In genomic region chr5:41068169-41068568, GRCh38 we compare ENCODE assay signal across 23 cellular contexts. TPM values are rescaled to one million over a fixed set of nuclear protein-coding genes. Genes with fewer than 3 reads are reported as not detected.
DNase-seq lines count a peak whose midpoint lies in the region; ATAC-seq and TF ChIP-seq lines count a peak whose summit lies in the region.
"Had no signal": no experiment of that assay in that cellular context is flagged by ENCODE, and none has a peak within 500 bp of the region (broad histone marks: within the 10 kb centered on the region; RNA-seq: fewer than 3 reads in every experiment).

No MANE protein-coding gene starts in this region.

- dilution Hi-C loops in mammary epithelial cell (cut with HindIII; ENCODE audit: low sequenced_read_pairs): no loop called here

- no peaks in the 10 kb centered on the region for H3K4me1 ChIP-seq in mammary epithelial cell (ENCODE audit: insufficient read depth, low read length)
- H3K4me1 ChIP-seq: spleen, vagina had no signal

- intact Hi-C loops in mammary epithelial cell (cut with micrococcal nuclease): no loop called here

- no peak overlapping the region for H2AFZ ChIP-seq in mammary epithelial cell (ENCODE audit: low read depth, low read length)

- WGBS in mammary epithelial cell (ENCODE audit: low coverage, missing lambda C conversion rate): 35% methylated on average over 2 of the region's 2 CpGs

- peak; percentile 2 for DNase-seq in NCI-H82 (lab: John Stamatoyannopoulos, UW)
- no peak for DNase-seq in NCI-H82 treated with DMSO at 0.1 percent for 48 hours (lab: John Stamatoyannopoulos, UW; ENCODE audit: unreplicated experiment)
- DNase-seq in NCI-H2171 (lab: John Stamatoyannopoulos, UW): peak; percentile 10
- DNase-seq in mammary epithelial cell: peak; percentile 1
- DNase-seq in renal cortical epithelial cell (ENCODE audit: low read depth): peak; percentile 4
- DNase-seq in activated CD4-positive, alpha-beta T cell treated with anti-CD3 and anti-CD28 coated beads, Interleukin-2, amount 50 U/mL, for 48 hours: no peak
- DNase-seq in HPDE6-E6E7 (ENCODE audit: extremely low spot score): no peak
- DNase-seq: ACHN; activated T-cell treated with anti-CD3 and anti-CD28 coated beads, Interleukin-2, amount 50 U/mL, for 72 hours; MM.1S; NCI-H2029 treated with DMSO at 0.1 percent for 48 hours; NK-92 treated with Interleukin-12 subunit alpha and Interleukin-12 subunit beta, amount 100 ng/mL, for 24 hours; spleen; stimulated activated CD8-positive, alpha-beta memory T cell treated with anti-CD3 and anti-CD28 coated beads, Interleukin-4, amount 100 ng/mL, for 48 hours; T1000 had no signal

- CTCF ChIA-PET in mammary epithelial cell (lab: Charles Lee; ENCODE audit: low non-redundant PET): no interaction called here

- TF ChIP-seq CTCF in mammary epithelial cell (conservative IDR thresholded peaks at IDR 0.05 in 1 of 2, IDR thresholded peaks at IDR 0.05 in 1 of 2; ENCODE audit: extremely low read depth in 1 of 2, insufficient read depth in 1 of 2, low read depth in 1 of 2, low read length in 2 of 2): no peak

- in situ Hi-C loops in mammary epithelial cell (cut with MboI; ENCODE audit: low sequenced_read_pairs in 2 of 2): no loop called here

- no TSS peak for BruUV-seq in mammary epithelial cell (replicated peaks; lab: Mats Ljungman, UMichigan)

- H4K20me1 ChIP-seq in mammary epithelial cell (ENCODE audit: insufficient read depth, low read length): no peaks in the 10 kb centered on the region

- no peak overlapping the region for H3K9ac ChIP-seq in mammary epithelial cell (ENCODE audit: insufficient read depth, low read length)

- H3K79me2 ChIP-seq in mammary epithelial cell (ENCODE audit: insufficient read depth, low read length): no peaks in the 10 kb centered on the region

- H3K27ac ChIP-seq in mammary epithelial cell (ENCODE audit: insufficient read depth, low read depth, low read length): no peak overlapping the region
- H3K27ac ChIP-seq: spleen, vagina had no signal

- H3K4me2 ChIP-seq in mammary epithelial cell (ENCODE audit: insufficient read depth, low read depth, low read length): no peak overlapping the region

- no peak for ATAC-seq in HG03442 (IDR thresholded peaks at IDR 0.05; ENCODE audit: unreplicated experiment)
- ATAC-seq: activated T-cell treated with anti-CD3 and anti-CD28 coated beads, Interleukin-2, amount 50 U/mL, for 72 hours had no signal

- no peaks in the 10 kb centered on the region for H3K9me3 ChIP-seq in mammary epithelial cell (replicated peaks; ENCODE audit: insufficient read depth, low read length)
- H3K9me3 ChIP-seq: spleen, vagina had no signal

- no peak overlapping the region for H3K4me3 ChIP-seq in mammary epithelial cell (replicated peaks in 1 of 3; ENCODE audit: insufficient read depth in 1 of 3, low read depth in 2 of 3, low read length in 3 of 3)
- H3K4me3 ChIP-seq: spleen, vagina had no signal

- H3K27me3 ChIP-seq in mammary epithelial cell (ENCODE audit: insufficient read depth, low read length): peaks cover 7% of the 10 kb centered on the region
- H3K27me3 ChIP-seq: spleen, vagina had no signal

- no peaks in the 10 kb centered on the region for H3K36me3 ChIP-seq in mammary epithelial cell (ENCODE audit: insufficient read depth, low read length)
- H3K36me3 ChIP-seq: spleen, vagina had no signal

RNA-seq across cellular contexts. Expression of gene MROH2B, which starts 3.0 kb away (rescaled TPM):
- total RNA-seq in mammary epithelial cell (not detected), renal cortical epithelial cell (not detected in 2 replicates)
- polyA plus RNA-seq in mammary epithelial cell: not detected
- polyA minus RNA-seq in mammary epithelial cell: not detected
- total RNA-seq: activated CD8-positive, alpha-beta memory T cell treated with anti-CD3 and anti-CD28 coated beads for 36 hours; activated T-cell treated with anti-CD3 and anti-CD28 coated beads, Interleukin-2, amount 50 U/mL, for 72 hours; frontal cortex; mononuclear cell; pulmonary artery endothelial cell; spleen; subcutaneous adipose tissue; vagina had no signal
- polyA plus RNA-seq: CD14-positive monocyte, spleen had no signal

Comparison
In these comparisons a context has a peak if more than half of its experiments do, and no peak if none do; other contexts are left out.
1. DNase-seq: peak in NCI-H82 (single experiment), NCI-H2171 (single experiment), mammary epithelial cell (single experiment) and renal cortical epithelial cell (single experiment); none in NCI-H82 treated with DMSO at 0.1 percent for 48 hours (single experiment), activated CD4-positive, alpha-beta T cell treated with anti-CD3 and anti-CD28 coated beads, Interleukin-2, amount 50 U/mL, for 48 hours (0 of 2) and HPDE6-E6E7 (single experiment).